ENCODE assay signal across 16 cellular contexts in genomic region chr1:94821636-94822305, GRCh38. TPM values are rescaled to one million over a fixed set of nuclear protein-coding genes. Genes with fewer than 3 reads are reported as not detected.
DNase-seq lines count a peak whose midpoint lies in the region; ATAC-seq, FAIRE-seq and TF ChIP-seq lines count a peak whose summit lies in the region.
"Had no signal": no experiment of that assay in that cellular context is flagged by ENCODE, and none has a peak within 500 bp of the region (broad histone marks: within the 10 kb centered on the region; RNA-seq: fewer than 3 reads in every experiment).

No MANE protein-coding gene starts in this region.

- H3K4me1 Mint-ChIP-seq in neural progenitor cell: peaks cover 16% of the 10 kb centered on the region

- ATAC-seq in HG03460 (IDR thresholded peaks at IDR 0.05; ENCODE audit: unreplicated experiment): no peak
- ATAC-seq in HG03135 (IDR thresholded peaks at IDR 0.05; ENCODE audit: unreplicated experiment): no peak
- ATAC-seq in GM18907 (IDR thresholded peaks at IDR 0.05; ENCODE audit: unreplicated experiment): no peak
- ATAC-seq: activated CD8-positive, alpha-beta memory T cell treated with anti-CD3 and anti-CD28 coated beads, Interleukin-2, amount 10 ng/mL, durations not matched to agents 7 days and 5 days; CD8-positive, alpha-beta T cell had no signal

- no peaks in the 10 kb centered on the region for H3K9me3 ChIP-seq in neural progenitor cell (ENCODE audit: low read depth)
- H3K9me3 ChIP-seq: prostate gland had no signal

- no peak overlapping the region for H3K4me3 ChIP-seq in neural progenitor cell

- H3K36me3 Mint-ChIP-seq in neural progenitor cell: no peaks in the 10 kb centered on the region
- H3K36me3 Mint-ChIP-seq: activated CD8-positive, alpha-beta memory T cell treated with anti-CD3 and anti-CD28 coated beads, Interleukin-2, amount 10 ng/mL, durations not matched to agents 7 days and 5 days; activated naive CD8-positive, alpha-beta T cell treated with anti-CD3 and anti-CD28 coated beads, Interleukin-2, amount 10 ng/mL, durations not matched to agents 7 days and 5 days; CD8-positive, alpha-beta T cell had no signal

- no peaks in the 10 kb centered on the region for H3K36me3 ChIP-seq in neural progenitor cell
- H3K36me3 ChIP-seq: prostate gland had no signal

- H3K27ac ChIP-seq in neural progenitor cell: no peak overlapping the region

- peak overlapping the region; percentile 12 for H3K4me3 Mint-ChIP-seq in neural progenitor cell

- H3F3A ChIP-seq in neural progenitor cell (ENCODE audit: low read depth): peaks cover 16% of the 10 kb centered on the region

- H2AFZ ChIP-seq in neural progenitor cell (replicated peaks): no peak overlapping the region

- H3K27ac Mint-ChIP-seq in neural progenitor cell: no peak overlapping the region
- H3K27ac Mint-ChIP-seq: activated CD8-positive, alpha-beta memory T cell treated with anti-CD3 and anti-CD28 coated beads, Interleukin-2, amount 10 ng/mL, durations not matched to agents 7 days and 5 days; activated naive CD8-positive, alpha-beta T cell treated with anti-CD3 and anti-CD28 coated beads, Interleukin-2, amount 10 ng/mL, durations not matched to agents 7 days and 5 days; CD8-positive, alpha-beta T cell had no signal

- TF ChIP-seq CTCF in neural progenitor cell (IDR thresholded peaks at IDR 0.05): no peak

- H3K9me3 Mint-ChIP-seq in neural progenitor cell: no peaks in the 10 kb centered on the region
- H3K9me3 Mint-ChIP-seq: activated naive CD8-positive, alpha-beta T cell treated with anti-CD3 and anti-CD28 coated beads, Interleukin-2, amount 10 ng/mL, durations not matched to agents 7 days and 5 days; CD8-positive, alpha-beta T cell had no signal

- no peaks in the 10 kb centered on the region for H3K4me1 ChIP-seq in neural progenitor cell

- no peaks in the 10 kb centered on the region for H3K79me2 ChIP-seq in neural progenitor cell (ENCODE audit: low read depth)

- peak; percentile 68 for DNase-seq in DMS53 (lab: John Stamatoyannopoulos, UW)
- peak; percentile 87 to 97 for DNase-seq in NCI-H524 (lab: John Stamatoyannopoulos, UW)
- DNase-seq in glomerular visceral epithelial cell (ENCODE audit: extremely low spot score): peak; percentile 50
- no peak for DNase-seq in neural progenitor cell (ENCODE audit: low spot score)
- DNase-seq in GM19239 (ENCODE audit: insufficient read length, low spot score): no peak
- DNase-seq: activated CD8-positive, alpha-beta memory T cell treated with anti-CD3 and anti-CD28 coated beads, Interleukin-2, amount 10 ng/mL, durations not matched to agents 7 days and 5 days; activated naive CD8-positive, alpha-beta T cell treated with anti-CD3 and anti-CD28 coated beads, Interleukin-2, amount 10 ng/mL, durations not matched to agents 7 days and 5 days; CD8-positive, alpha-beta T cell; left cardiac atrium; NCI-H187; T1000 had no signal

- H3K9ac ChIP-seq in neural progenitor cell: no peak overlapping the region

- no peak for FAIRE-seq in GM19239 (lab: Jason Lieb, UNC)
- FAIRE-seq: colon had no signal

- no peaks in the 10 kb centered on the region for H4K20me1 ChIP-seq in neural progenitor cell (ENCODE audit: low read depth)

- peaks cover 11% of the 10 kb centered on the region for H3K27me3 Mint-ChIP-seq in neural progenitor cell (ENCODE audit: insufficient read depth, low read depth)

- H3K4me2 ChIP-seq in neural progenitor cell: no peak overlapping the region

- H3K27me3 ChIP-seq in neural progenitor cell: peaks cover 40% of the 10 kb centered on the region

RNA-seq across cellular contexts. Expression of gene SLC44A3, which starts 1.6 kb away (rescaled TPM):
- total RNA-seq in neural progenitor cell (ENCODE audit: low replicate concordance): 0.25 and 1.7 TPM in 2 replicates
- total RNA-seq: activated CD8-positive, alpha-beta memory T cell treated with anti-CD3 and anti-CD28 coated beads, Interleukin-2, amount 10 ng/mL, durations not matched to agents 7 days and 5 days; CD8-positive, alpha-beta T cell had no signal

Comparison
In these comparisons a context has a peak if more than half of its experiments do, and no peak if none do; other contexts are left out.
1. DNase-seq: peak in DMS53 (single experiment), NCI-H524 (2 of 2) and glomerular visceral epithelial cell (single experiment); none in neural progenitor cell (single experiment) and GM19239 (single experiment).